In genomic region chr14:72608391-72609204, GRCh38 we compare ENCODE assay signal across 8 cellular contexts.
A peak's percentile ranks its signal among the peaks of the same experiment; 100 is the strongest.
DNase-seq lines count a peak whose midpoint lies in the region; ATAC-seq and TF ChIP-seq lines count a peak whose summit lies in the region.

No MANE protein-coding gene starts in this region.

- H3K4me1 ChIP-seq in HCT116 (ENCODE audit: control insufficient read depth in 1 of 2, insufficient read depth in 2 of 2, low read length in 2 of 2) = peaks cover 7 to 20% of the 10 kb centered on the region in 2 experiments

- H3K4me3 ChIP-seq in HCT116 (replicated peaks in 1 of 2; ENCODE audit: low read depth in 1 of 2, low read length in 2 of 2) (no peak overlapping the region), astrocyte of the cerebellum (ENCODE audit: low read depth, low read length) (no peak overlapping the region)

- ATAC-seq in HCT116 = peak; percentile 76

- CTCF ChIA-PET in HCT116 (lab: Charles Lee) (interaction anchor here (1.0 kb wide), 1 partner anchor 54 kb away, joined by 3 read pairs; no protein-coding TSS in a partner anchor), GM10248 (lab: Yijun Ruan, JAX) (interaction anchor here (0.9 to 1.4 kb wide), 2 partner anchors 12 to 94 kb away, joined by 4 read pairs; no protein-coding TSS in a partner anchor)

- 0 out of 2 replicates have a peak, but pooled peaks have one; percentile 7 for TF ChIP-seq RAD21 in HCT116 (IDR thresholded peaks at IDR 0.05; ENCODE audit: low read depth)

- TF ChIP-seq POLR2A in HCT116 (IDR thresholded peaks at IDR 0.05; ENCODE audit: borderline replicate concordance, extremely low read depth, insufficient read depth, insufficient read length) = no peak

- RAD21 ChIA-PET in HCT116 (lab: Charles Lee; ENCODE audit: low non-redundant PET in 1 of 2, low total read pairs in 2 of 2, uncharacterized antibody in 2 of 2, unreplicated experiment in 2 of 2) = no interaction called here

- H3K4me2 ChIP-seq in HCT116 (ENCODE audit: low read length) = peak overlapping the region; percentile 57

- POLR2A ChIA-PET in HCT116 (lab: Charles Lee) (no interaction called here), GM10248 (lab: Yijun Ruan, JAX) (no interaction called here)

- H2AFZ ChIP-seq in HCT116 (ENCODE audit: low read depth, low read length, poor library complexity, severe bottlenecking) = peak overlapping the region; percentile 0

- no peak for TF ChIP-seq CTCF in HCT116 (IDR thresholded peaks at IDR 0.05 in 2 of 3, conservative IDR thresholded peaks at IDR 0.05 in 1 of 3; ENCODE audit: borderline replicate concordance in 1 of 3, insufficient read depth in 1 of 3, low read depth in 2 of 3, low read length in 2 of 3)
- TF ChIP-seq CTCF in astrocyte of the cerebellum (IDR thresholded peaks at IDR 0.05; ENCODE audit: low read depth, low read length, missing control alignments) = no peak
- TF ChIP-seq CTCF in GM10248 (IDR thresholded peaks at IDR 0.05; ENCODE audit: control extremely low read depth, extremely low read depth, low read depth, missing control alignments) = no peak

- H3K9me3 ChIP-seq in HCT116 (ENCODE audit: control insufficient read depth in 1 of 2, insufficient read depth in 1 of 2, low read depth in 1 of 2, low read length in 2 of 2) = no peaks in the 10 kb centered on the region

- H3K79me2 ChIP-seq in HCT116 (ENCODE audit: insufficient read depth, low read length) = no peaks in the 10 kb centered on the region

- intact Hi-C loops in HCT116 (cut with micrococcal nuclease) = no loop called here

- H3K27me3 ChIP-seq in HCT116 (ENCODE audit: insufficient read depth, low read length) = no peaks in the 10 kb centered on the region

- no peaks in the 10 kb centered on the region; the same call in 1 of the 2 replicates for H3K9me2 ChIP-seq in HCT116 (ENCODE audit: insufficient read depth)

- no peaks in the 10 kb centered on the region for H4K20me1 ChIP-seq in HCT116 (ENCODE audit: insufficient read depth)

- peak; percentile 62 for DNase-seq in 8988T
- DNase-seq in HCT116 (ENCODE audit: low read depth, low spot score) = peak; percentile 33
- DNase-seq in astrocyte of the cerebellum (ENCODE audit: low read depth) = peak; percentile 82
- DNase-seq in islet precursor cell = peak; percentile 87
- no peak for DNase-seq in NCI-H510A treated with DMSO at 0.1 percent for 48 hours (lab: John Stamatoyannopoulos, UW)
- DNase-seq in activated effector memory CD4-positive, alpha-beta T cell treated with Interleukin-2 at 50 U/mL for 16 hours = no peak
- DNase-seq in Kasumi-1 (lab: John Stamatoyannopoulos, UW) = no peak
- DNase-seq in GM10248 (ENCODE audit: extremely low spot score) = no peak

- H3K9ac ChIP-seq in HCT116 (ENCODE audit: low read length) = no peak overlapping the region; the same call in 1 of the 2 replicates

- in situ Hi-C loops in astrocyte of the cerebellum (cut with HindIII; ENCODE audit: low sequenced_read_pairs) = no loop called here

- no TSS peak for BruUV-seq in HCT116 (replicated peaks; lab: Mats Ljungman, UMichigan)

- H3K36me3 ChIP-seq in HCT116 (ENCODE audit: control insufficient read depth in 1 of 2, insufficient read depth in 2 of 2, low read length in 2 of 2) = no peaks in the 10 kb centered on the region

- peak overlapping the region; percentile 33; the same call in 1 of the 2 replicates for H3K27ac ChIP-seq in HCT116 (ENCODE audit: low read depth, low read length)

TF ChIP-seq in HCT116, 20 proteins besides CTCF, POLR2A, EP300 and RAD21:
- TF ChIP-seq FOSL1 (IDR thresholded peaks at IDR 0.05; ENCODE audit: low read depth) (peak; percentile 83), CBX3 (IDR thresholded peaks at IDR 0.05; ENCODE audit: low read depth) (no peak), JUND (IDR thresholded peaks at IDR 0.05) (peak; percentile 70), ATF3 (IDR thresholded peaks at IDR 0.05) (no peak), SP1 (IDR thresholded peaks at IDR 0.05; ENCODE audit: low read depth) (0 out of 2 replicates have a peak, but pooled peaks have one; percentile 13)

Comparison
In these comparisons a context has a peak if more than half of its experiments do, and no peak if none do; other contexts are left out.
1. DNase-seq: peak in 8988T (single experiment), HCT116 (single experiment), astrocyte of the cerebellum (single experiment) and islet precursor cell (single experiment); none in NCI-H510A treated with DMSO at 0.1 percent for 48 hours (single experiment), activated effector memory CD4-positive, alpha-beta T cell treated with Interleukin-2 at 50 U/mL for 16 hours (single experiment), Kasumi-1 (0 of 2) and GM10248 (single experiment).